8 cellular contexts compared by ENCODE assay signal in genomic region chr12:132828706-132829534, GRCh38. TPM values are rescaled to one million over a fixed set of nuclear protein-coding genes. Genes with fewer than 3 reads are reported as not detected.
DNase-seq lines count a peak whose midpoint lies in the region; ATAC-seq lines count a peak whose summit lies in the region.

A gene with protein sequence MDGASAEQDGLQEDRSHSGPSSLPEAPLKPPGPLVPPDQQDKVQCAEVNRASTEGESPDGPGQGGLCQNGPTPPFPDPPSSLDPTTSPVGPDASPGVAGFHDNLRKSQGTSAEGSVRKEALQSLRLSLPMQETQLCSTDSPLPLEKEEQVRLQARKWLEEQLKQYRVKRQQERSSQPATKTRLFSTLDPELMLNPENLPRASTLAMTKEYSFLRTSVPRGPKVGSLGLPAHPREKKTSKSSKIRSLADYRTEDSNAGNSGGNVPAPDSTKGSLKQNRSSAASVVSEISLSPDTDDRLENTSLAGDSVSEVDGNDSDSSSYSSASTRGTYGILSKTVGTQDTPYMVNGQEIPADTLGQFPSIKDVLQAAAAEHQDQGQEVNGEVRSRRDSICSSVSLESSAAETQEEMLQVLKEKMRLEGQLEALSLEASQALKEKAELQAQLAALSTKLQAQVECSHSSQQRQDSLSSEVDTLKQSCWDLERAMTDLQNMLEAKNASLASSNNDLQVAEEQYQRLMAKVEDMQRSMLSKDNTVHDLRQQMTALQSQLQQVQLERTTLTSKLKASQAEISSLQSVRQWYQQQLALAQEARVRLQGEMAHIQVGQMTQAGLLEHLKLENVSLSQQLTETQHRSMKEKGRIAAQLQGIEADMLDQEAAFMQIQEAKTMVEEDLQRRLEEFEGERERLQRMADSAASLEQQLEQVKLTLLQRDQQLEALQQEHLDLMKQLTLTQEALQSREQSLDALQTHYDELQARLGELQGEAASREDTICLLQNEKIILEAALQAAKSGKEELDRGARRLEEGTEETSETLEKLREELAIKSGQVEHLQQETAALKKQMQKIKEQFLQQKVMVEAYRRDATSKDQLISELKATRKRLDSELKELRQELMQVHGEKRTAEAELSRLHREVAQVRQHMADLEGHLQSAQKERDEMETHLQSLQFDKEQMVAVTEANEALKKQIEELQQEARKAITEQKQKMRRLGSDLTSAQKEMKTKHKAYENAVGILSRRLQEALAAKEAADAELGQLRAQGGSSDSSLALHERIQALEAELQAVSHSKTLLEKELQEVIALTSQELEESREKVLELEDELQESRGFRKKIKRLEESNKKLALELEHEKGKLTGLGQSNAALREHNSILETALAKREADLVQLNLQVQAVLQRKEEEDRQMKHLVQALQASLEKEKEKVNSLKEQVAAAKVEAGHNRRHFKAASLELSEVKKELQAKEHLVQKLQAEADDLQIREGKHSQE (N-terminal part only) (minus strand): TSS chr12:132828869. CDS start chr12:132822128, 6,741 bp downstream.

- CTCF ChIA-PET in activated CD4-positive, alpha-beta T cell treated with anti-CD3 and anti-CD28 coated beads, Interleukin-2, amount 10 ng/mL, durations not matched to agents 7 days and 5 days (lab: Charles Lee): interaction anchor here (1.2 to 2.1 kb wide), 2 partner anchors 35 to 76 kb away, joined by 4 to 7 read pairs; no protein-coding TSS in a partner anchor

- H3K9ac ChIP-seq in BLaER1 treated with 17β-estradiol and CSF1 and Interleukin-3, amounts not matched to agents 10 nM and 100 nM: peak within 1 kb of the TSS; percentile 93 to 100 (median 99)

- peak within 1 kb of the TSS; percentile 93 for H3K4me3 Mint-ChIP-seq in activated CD4-positive, alpha-beta T cell treated with anti-CD3 and anti-CD28 coated beads, Interleukin-2, amount 10 ng/mL, durations not matched to agents 7 days and 5 days

- no peaks in the 10 kb centered on the region for H3K27me3 ChIP-seq in BLaER1 treated with 17β-estradiol and CSF1 and Interleukin-3, amounts not matched to agents 10 nM and 100 nM

- H3K27ac Mint-ChIP-seq in activated CD4-positive, alpha-beta T cell treated with anti-CD3 and anti-CD28 coated beads, Interleukin-2, amount 10 ng/mL, durations not matched to agents 7 days and 5 days: peak within 1 kb of the TSS; percentile 100

- H3K9me3 Mint-ChIP-seq in activated CD4-positive, alpha-beta T cell treated with anti-CD3 and anti-CD28 coated beads, Interleukin-2, amount 10 ng/mL, durations not matched to agents 7 days and 5 days: no peaks in the 10 kb centered on the region

- H3K9me3 ChIP-seq in BLaER1 treated with 17β-estradiol and CSF1 and Interleukin-3, amounts not matched to agents 10 nM and 100 nM (replicated peaks in 1 of 11): no peaks in the 10 kb centered on the region

- peaks cover 22 to 50% (median 39%) of the 10 kb centered on the region in 11 experiments; a peak in 18 of 22 replicates for H4K20me1 ChIP-seq in BLaER1 treated with 17β-estradiol and CSF1 and Interleukin-3, amounts not matched to agents 10 nM and 100 nM

- peak within 1 kb of the TSS; percentile 97 to 100 (median 100) for H3K27ac ChIP-seq in BLaER1 treated with 17β-estradiol and CSF1 and Interleukin-3, amounts not matched to agents 10 nM and 100 nM

- H3K4me2 ChIP-seq in BLaER1 treated with 17β-estradiol and CSF1 and Interleukin-3, amounts not matched to agents 10 nM and 100 nM: peak within 1 kb of the TSS; percentile 90 to 99 (median 96)

- H3K4me3 ChIP-seq in BLaER1 treated with 17β-estradiol and CSF1 and Interleukin-3, amounts not matched to agents 10 nM and 100 nM: peak within 1 kb of the TSS; percentile 79 to 96 (median 88)

- ATAC-seq in GM19351 (IDR thresholded peaks at IDR 0.05; ENCODE audit: unreplicated experiment) (peak; percentile 94), HG03520 (IDR thresholded peaks at IDR 0.05; ENCODE audit: unreplicated experiment) (peak; percentile 80), left lobe of liver (peak; percentile 95)

- DNase-seq in NCI-H69 (lab: John Stamatoyannopoulos, UW) (peak; percentile 98), dedifferentiated amniotic fluid mesenchymal stem cell (ENCODE audit: extremely low spot score) (peak; percentile 88), left lobe of liver (ENCODE audit: low spot score) (peak; percentile 95)
- DNase-seq in activated CD4-positive, alpha-beta T cell treated with anti-CD3 and anti-CD28 coated beads, Interleukin-2, amount 10 ng/mL, durations not matched to agents 7 days and 5 days: peak; percentile 95
- DNase-seq in stimulated activated CD4-positive, alpha-beta T cell treated with anti-CD3 and anti-CD28 coated beads, Interleukin-2, amount 100 ng/mL, for 24 hours: peak; percentile 95 to 96

- peaks cover 32 to 62% (median 39%) of the 10 kb centered on the region in 11 experiments for H3K36me3 ChIP-seq in BLaER1 treated with 17β-estradiol and CSF1 and Interleukin-3, amounts not matched to agents 10 nM and 100 nM

- POLR2A ChIA-PET in activated CD4-positive, alpha-beta T cell treated with anti-CD3 and anti-CD28 coated beads, Interleukin-2, amount 10 ng/mL, durations not matched to agents 7 days and 5 days (lab: Charles Lee): no interaction called here

- peaks cover 28 to 47% (median 39%) of the 10 kb centered on the region in 10 experiments for H3K4me1 ChIP-seq in BLaER1 treated with 17β-estradiol and CSF1 and Interleukin-3, amounts not matched to agents 10 nM and 100 nM

- H3K36me3 Mint-ChIP-seq in activated CD4-positive, alpha-beta T cell treated with anti-CD3 and anti-CD28 coated beads, Interleukin-2, amount 10 ng/mL, durations not matched to agents 7 days and 5 days (ENCODE audit: low read depth): peaks cover 65% of the 10 kb centered on the region

- no peaks in the 10 kb centered on the region for H3K27me3 Mint-ChIP-seq in activated CD4-positive, alpha-beta T cell treated with anti-CD3 and anti-CD28 coated beads, Interleukin-2, amount 10 ng/mL, durations not matched to agents 7 days and 5 days

- peaks cover 56% of the 10 kb centered on the region for H3K4me1 Mint-ChIP-seq in activated CD4-positive, alpha-beta T cell treated with anti-CD3 and anti-CD28 coated beads, Interleukin-2, amount 10 ng/mL, durations not matched to agents 7 days and 5 days

RNA-seq across cellular contexts. Expression of the gene that starts here (rescaled TPM):
- 10 to 100 TPM; 43.9 to 51.4 TPM for total RNA-seq in activated CD4-positive, alpha-beta T cell treated with anti-CD3 and anti-CD28 coated beads, Interleukin-2, amount 10 ng/mL, durations not matched to agents 7 days and 5 days
- 22.9 TPM for total RNA-seq in left lobe of liver

Comparison
In these comparisons a context has a peak if more than half of its experiments do, and no peak if none do; other contexts are left out.
1. Peak in every context shown above with its lines: DNase-seq, ATAC-seq, H3K4me3 ChIP-seq and H3K27ac ChIP-seq.